In the genomic region with DNA sequence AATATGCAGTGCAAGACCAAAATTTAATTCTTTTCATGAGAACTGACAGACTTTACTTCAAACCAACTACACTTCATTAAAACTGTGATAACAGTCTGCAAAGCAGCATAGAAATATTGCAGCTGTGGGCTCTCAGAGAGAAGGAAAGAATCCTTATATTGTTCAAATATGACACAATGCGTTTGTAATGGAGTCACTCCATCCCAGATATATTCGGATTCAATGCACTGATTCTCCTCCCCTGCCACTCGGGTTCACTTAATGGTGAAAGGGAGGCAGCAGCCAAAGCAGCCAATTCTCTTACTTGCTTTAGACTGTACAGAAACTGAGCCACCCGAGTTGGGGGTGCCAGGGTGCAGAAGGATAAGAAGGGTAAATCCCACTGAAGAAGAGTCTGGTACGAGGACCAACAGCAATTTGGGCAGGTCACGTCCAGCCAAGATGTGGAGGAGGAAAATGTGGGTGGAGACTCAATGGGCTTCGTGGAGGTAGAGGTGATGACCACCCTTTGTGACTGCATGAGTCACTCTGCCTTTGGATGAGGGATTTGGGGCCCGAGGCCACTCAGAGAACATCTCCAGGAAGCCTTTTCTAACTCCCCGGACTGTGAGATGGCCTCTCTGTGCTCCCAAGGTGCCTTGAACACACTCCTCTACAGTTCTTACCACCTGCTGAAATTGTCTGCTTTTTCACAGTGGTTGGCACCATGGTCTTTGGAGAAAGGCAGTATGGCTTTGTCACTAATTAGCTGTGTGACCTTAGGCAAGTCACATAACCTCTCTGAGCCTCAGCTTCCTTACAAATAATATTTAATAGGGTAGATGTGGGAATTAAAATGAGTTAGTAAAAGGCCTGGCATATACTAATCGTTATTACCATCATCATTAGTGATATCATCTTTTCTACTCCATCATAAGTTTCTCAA, we compare ENCODE assay signal across 23 cellular contexts.
DNase-seq lines count a peak whose midpoint lies in the region; ATAC-seq, FAIRE-seq and TF ChIP-seq lines count a peak whose summit lies in the region.
"Had no signal": no experiment of that assay in that cellular context is flagged by ENCODE, and none has a peak within 500 bp of the region (broad histone marks: within the 10 kb centered on the region; RNA-seq: fewer than 3 reads in every experiment).

No MANE protein-coding gene starts in this region.

- H3K27ac ChIP-seq in GM23248 (peak overlapping the region; percentile 25; the same call in 1 of the 2 replicates), PC-3 (ENCODE audit: low read length) (peak overlapping the region; percentile 62), hepatocyte (peak overlapping the region; percentile 89), smooth muscle cell (ENCODE audit: low read depth) (peak overlapping the region; percentile 87)
- H3K27ac ChIP-seq: suprapubic skin, uterus, VCaP had no signal

- BruUV-seq in PC-3 (replicated peaks; lab: Mats Ljungman, UMichigan): no TSS peak

- no peak overlapping the region for H2AFZ ChIP-seq in GM23248
- H2AFZ ChIP-seq in PC-3 (ENCODE audit: low read length): no peak overlapping the region
- H2AFZ ChIP-seq in hepatocyte: no peak overlapping the region
- no peak overlapping the region for H2AFZ ChIP-seq in smooth muscle cell (ENCODE audit: low read depth)

- H3K9me3 ChIP-seq in GM23248 (ENCODE audit: low read depth): no peaks in the 10 kb centered on the region
- H3K9me3 ChIP-seq in PC-3 (ENCODE audit: low read length): no peaks in the 10 kb centered on the region
- no peaks in the 10 kb centered on the region for H3K9me3 ChIP-seq in hepatocyte (ENCODE audit: low read depth)
- no peaks in the 10 kb centered on the region for H3K9me3 ChIP-seq in smooth muscle cell (replicated peaks; ENCODE audit: low read depth)
- H3K9me3 ChIP-seq: suprapubic skin, uterus had no signal

- no peak for DNase-seq in GM23248
- peak; percentile 20 for DNase-seq in PC-3
- DNase-seq in hepatocyte (ENCODE audit: low spot score): no peak
- DNase-seq in smooth muscle cell (lab: John Stamatoyannopoulos, UW; ENCODE audit: unreplicated experiment): no peak
- DNase-seq in activated CD4-positive, CD25-positive, alpha-beta regulatory T cell treated with anti-CD3 and anti-CD28 coated beads, Interleukin-2, amount 50 U/mL, for 72 hours: no peak
- no peak for DNase-seq in D721Med (ENCODE audit: insufficient read length, low spot score)
- no peak for DNase-seq in NCI-H1092 (lab: John Stamatoyannopoulos, UW)
- DNase-seq: activated CD4-positive, alpha-beta T cell treated with anti-CD3 and anti-CD28 coated beads for 48 hours; activated T-cell treated with anti-CD3 and anti-CD28 coated beads, Interleukin-2, amount 50 U/mL, for 4 hours; CD4-positive, alpha-beta T cell; kidney; NCI-H1417; NCI-H2081 treated with DMSO at 0.1 percent for 48 hours; NCI-H345; NCI-H82; nephron progenitor cell; posterior cingulate gyrus; Right ventricle myocardium superior; stimulated activated naive B cell treated with anti-CD40 and anti-IgM and Interleukin-4, amounts not matched to agents 10 μg/mL and 1 μg/mL and 100 μg/mL, for 72 hours; uterus had no signal

- H3K9ac ChIP-seq in GM23248 (no peak overlapping the region), PC-3 (ENCODE audit: low read length) (peak overlapping the region; percentile 11; the same call in 1 of the 2 replicates), smooth muscle cell (ENCODE audit: low read depth) (no peak overlapping the region)

- WGBS in GM23248 (ENCODE audit: low coverage in 1 of 2, low lambda C conversion rate in 2 of 2, missing lambda C conversion rate in 2 of 2), 2 experiments: 76 to 79% methylated on average over 10 of the region's 10 CpGs
- 77% methylated on average over 10 of the region's 10 CpGs for WGBS in hepatocyte (ENCODE audit: low lambda C conversion rate, missing lambda C conversion rate)
- 65% methylated on average over 10 of the region's 10 CpGs for WGBS in smooth muscle cell (ENCODE audit: low lambda C conversion rate)

- no peak overlapping the region for H3K4me3 ChIP-seq in GM23248
- H3K4me3 ChIP-seq in PC-3 (ENCODE audit: low read length): no peak overlapping the region
- no peak overlapping the region for H3K4me3 ChIP-seq in hepatocyte
- no peak overlapping the region for H3K4me3 ChIP-seq in smooth muscle cell
- H3K4me3 ChIP-seq: suprapubic skin, uterus had no signal

- H3K4me1 ChIP-seq in GM23248 (ENCODE audit: insufficient read depth) (peaks cover 20% of the 10 kb centered on the region), PC-3 (ENCODE audit: insufficient read depth, low read length) (peaks cover 65% of the 10 kb centered on the region), hepatocyte (ENCODE audit: insufficient read depth) (peaks cover 38% of the 10 kb centered on the region), smooth muscle cell (ENCODE audit: low read depth) (peaks cover 19% of the 10 kb centered on the region)
- H3K4me1 ChIP-seq: suprapubic skin, uterus had no signal

- no peaks in the 10 kb centered on the region for H3K27me3 ChIP-seq in GM23248 (replicated peaks; ENCODE audit: insufficient read depth)
- H3K27me3 ChIP-seq in PC-3 (ENCODE audit: low read length): no peaks in the 10 kb centered on the region
- H3K27me3 ChIP-seq in hepatocyte: no peaks in the 10 kb centered on the region
- H3K27me3 ChIP-seq in smooth muscle cell (ENCODE audit: low read depth): no peaks in the 10 kb centered on the region
- H3K27me3 ChIP-seq: suprapubic skin, uterus had no signal

- CTCF ChIA-PET in PC-3 (lab: Charles Lee): interaction anchor here (0.6 kb wide), 1 partner anchor 249 kb away, joined by 3 read pairs; no protein-coding TSS in a partner anchor

- no peak for FAIRE-seq in D721Med (lab: Jason Lieb, UNC)
- FAIRE-seq: GM12892, kidney had no signal

- in situ Hi-C loops in GM23248 (cut with MboI): no loop called here

- no peaks in the 10 kb centered on the region for H4K20me1 ChIP-seq in GM23248 (ENCODE audit: insufficient read depth)
- no peaks in the 10 kb centered on the region for H4K20me1 ChIP-seq in PC-3 (ENCODE audit: low read length)
- H4K20me1 ChIP-seq in hepatocyte (ENCODE audit: insufficient read depth, poor library complexity, severe bottlenecking): no peaks in the 10 kb centered on the region
- no peaks in the 10 kb centered on the region for H4K20me1 ChIP-seq in smooth muscle cell (ENCODE audit: low read depth)

- intact Hi-C loops in PC-3 (cut with micrococcal nuclease): loop anchor here (2.0 to 5.0 kb wide), 3 partner anchors 117 to 247 kb away; no protein-coding TSS in a partner anchor

- H3K36me3 ChIP-seq in GM23248 (ENCODE audit: low read depth): no peaks in the 10 kb centered on the region
- no peaks in the 10 kb centered on the region for H3K36me3 ChIP-seq in PC-3 (ENCODE audit: low read depth, low read length)
- H3K36me3 ChIP-seq in hepatocyte (replicated peaks; ENCODE audit: insufficient read depth, low read depth): no peaks in the 10 kb centered on the region
- no peaks in the 10 kb centered on the region for H3K36me3 ChIP-seq in smooth muscle cell (ENCODE audit: low read depth)
- H3K36me3 ChIP-seq: suprapubic skin, uterus had no signal

- POLR2A ChIA-PET in PC-3 (lab: Charles Lee; ENCODE audit: unreplicated experiment): no interaction called here

- no peak for ATAC-seq in PC-3
- ATAC-seq: activated T-cell treated with anti-CD3 and anti-CD28 coated beads, Interleukin-2, amount 50 U/mL, for 4 hours had no signal

- H3K4me2 ChIP-seq in GM23248 (ENCODE audit: unreplicated experiment): no peak overlapping the region
- no peak overlapping the region for H3K4me2 ChIP-seq in PC-3 (ENCODE audit: low read length)
- H3K4me2 ChIP-seq in hepatocyte: no peak overlapping the region
- peak overlapping the region; percentile 16 for H3K4me2 ChIP-seq in smooth muscle cell

- TF ChIP-seq CTCF in PC-3 (conservative IDR thresholded peaks at IDR 0.05; ENCODE audit: low read depth, low read length) (no peak), hepatocyte (IDR thresholded peaks at IDR 0.05; ENCODE audit: poor library complexity) (no peak), smooth muscle cell (IDR thresholded peaks at IDR 0.05; ENCODE audit: borderline replicate concordance, insufficient read depth, poor library complexity, severe bottlenecking) (no peak), D721Med (IDR thresholded peaks at IDR 0.05; ENCODE audit: insufficient read depth, missing control alignments) (no peak)

- H3K79me2 ChIP-seq in GM23248 (ENCODE audit: insufficient read depth): no peaks in the 10 kb centered on the region
- no peaks in the 10 kb centered on the region for H3K79me2 ChIP-seq in PC-3 (ENCODE audit: low read length)
- H3K79me2 ChIP-seq in hepatocyte: no peaks in the 10 kb centered on the region
- no peaks in the 10 kb centered on the region for H3K79me2 ChIP-seq in smooth muscle cell (ENCODE audit: low read depth)

- H3F3A ChIP-seq in GM23248 (ENCODE audit: insufficient read depth): peaks cover 25% of the 10 kb centered on the region
- H3F3A ChIP-seq in PC-3 (ENCODE audit: low read length, unreplicated experiment): no peaks in the 10 kb centered on the region
- peaks cover 28% of the 10 kb centered on the region for H3F3A ChIP-seq in smooth muscle cell (ENCODE audit: low read depth)

- H3K9me2 ChIP-seq in GM23248 (ENCODE audit: insufficient read depth) (no peaks in the 10 kb centered on the region), PC-3 (replicated peaks; ENCODE audit: low read length) (no peaks in the 10 kb centered on the region), hepatocyte (replicated peaks; ENCODE audit: insufficient read depth) (no peaks in the 10 kb centered on the region)

Comparison
In these comparisons a context has a peak if more than half of its experiments do, and no peak if none do; other contexts are left out.
1. H3K27ac ChIP-seq: peak in every context shown above with its lines; median percentile 89 in hepatocyte; 87 in smooth muscle cell; 62 in PC-3; 25 in GM23248.